Comparison of ENCODE assay signal across 8 cellular contexts in the genomic region with DNA sequence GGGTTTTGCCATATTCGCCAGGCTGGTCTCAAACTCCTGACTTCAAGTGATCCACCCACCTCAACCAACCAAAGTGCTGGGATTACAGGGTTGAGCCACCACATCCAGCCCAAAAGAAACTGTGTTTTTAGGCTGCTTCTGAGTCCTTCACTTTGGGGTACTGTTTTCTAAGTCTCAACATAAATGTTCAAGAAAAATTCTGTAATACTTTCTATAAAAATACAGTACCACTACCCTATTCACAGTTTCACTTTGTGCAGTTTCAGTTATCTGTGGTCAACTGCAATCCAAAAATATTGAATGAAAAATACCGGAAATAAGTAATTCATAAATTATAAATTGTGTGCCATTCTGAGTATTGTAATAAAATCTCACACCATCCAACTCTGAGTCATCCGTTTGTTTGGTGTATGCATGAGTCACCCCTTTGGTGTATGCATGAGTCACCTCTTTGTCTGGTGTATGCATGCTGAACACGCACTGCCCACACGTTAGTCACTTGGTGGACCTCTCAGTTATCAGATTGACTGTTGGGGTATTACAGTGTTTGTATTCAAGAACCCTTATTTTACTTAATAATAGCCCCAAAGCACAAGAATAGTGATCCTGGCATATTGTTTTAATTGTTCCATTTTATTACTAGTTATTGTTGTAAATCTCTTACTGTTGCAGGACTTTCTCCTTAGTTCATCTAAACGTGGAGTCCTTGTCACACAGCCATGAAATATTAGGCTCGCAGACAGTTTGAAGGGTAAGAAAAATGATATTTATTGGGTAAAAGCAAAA.
DNase-seq lines count a peak whose midpoint lies in the region; ATAC-seq and TF ChIP-seq lines count a peak whose summit lies in the region.

No MANE protein-coding gene starts in this region.

- H3K27me3 Mint-ChIP-seq in activated naive CD8-positive, alpha-beta T cell treated with anti-CD3 and anti-CD28 coated beads for 36 hours, result no peaks in the 10 kb centered on the region

- no peak overlapping the region for H3K4me3 ChIP-seq in left ventricle myocardium inferior

- no peaks in the 10 kb centered on the region for H3K4me1 Mint-ChIP-seq in activated naive CD8-positive, alpha-beta T cell treated with anti-CD3 and anti-CD28 coated beads for 36 hours

- H3K27ac ChIP-seq in left ventricle myocardium inferior (replicated peaks), result no peak overlapping the region

- no peaks in the 10 kb centered on the region for H3K27me3 ChIP-seq in left ventricle myocardium inferior (ENCODE audit: low read depth)

- H3K9me3 Mint-ChIP-seq in activated naive CD8-positive, alpha-beta T cell treated with anti-CD3 and anti-CD28 coated beads for 36 hours, result peaks cover 2% of the 10 kb centered on the region

- H3K36me3 Mint-ChIP-seq in activated naive CD8-positive, alpha-beta T cell treated with anti-CD3 and anti-CD28 coated beads for 36 hours, result no peaks in the 10 kb centered on the region

- no peaks in the 10 kb centered on the region for H3K4me1 ChIP-seq in left ventricle myocardium inferior

- ATAC-seq in GM21528 (IDR thresholded peaks at IDR 0.05; ENCODE audit: low FRiP score, unreplicated experiment), result peak; percentile 68

- intact Hi-C loops in left ventricle myocardium inferior (cut with micrococcal nuclease), result no loop called here

- H3K27ac Mint-ChIP-seq in activated naive CD8-positive, alpha-beta T cell treated with anti-CD3 and anti-CD28 coated beads for 36 hours, result no peak overlapping the region

- no peaks in the 10 kb centered on the region for H3K36me3 ChIP-seq in left ventricle myocardium inferior

- no peak overlapping the region for H3K4me3 Mint-ChIP-seq in activated naive CD8-positive, alpha-beta T cell treated with anti-CD3 and anti-CD28 coated beads for 36 hours

- no peak for TF ChIP-seq CTCF in left ventricle myocardium inferior (IDR thresholded peaks at IDR 0.05; ENCODE audit: borderline replicate concordance)

- DNase-seq in AG20443 (ENCODE audit: low spot score), result peak; percentile 55
- peak; percentile 81 for DNase-seq in M059J (ENCODE audit: low read depth)
- peak; percentile 10 for DNase-seq in activated naive CD8-positive, alpha-beta T cell treated with anti-CD3 and anti-CD28 coated beads for 36 hours
- DNase-seq in mucosa of gallbladder (ENCODE audit: low spot score), result peak; percentile 66
- no peak for DNase-seq in left ventricle myocardium inferior
- DNase-seq in AML-193 (lab: John Stamatoyannopoulos, UW), result no peak
- no peak for DNase-seq in effector CD8-positive, alpha-beta T cell (lab: John Stamatoyannopoulos, UW)

- peaks cover 23% of the 10 kb centered on the region for H3K9me3 ChIP-seq in left ventricle myocardium inferior (replicated peaks)

Comparison
In these comparisons a context has a peak if more than half of its experiments do, and no peak if none do; other contexts are left out.
1. DNase-seq: peak in AG20443 (single experiment), M059J (single experiment), activated naive CD8-positive, alpha-beta T cell treated with anti-CD3 and anti-CD28 coated beads for 36 hours (single experiment) and mucosa of gallbladder (single experiment); none in left ventricle myocardium inferior (single experiment), AML-193 (0 of 2) and effector CD8-positive, alpha-beta T cell (single experiment).